ENCODE assay signal across 18 cellular contexts in the genomic region with DNA sequence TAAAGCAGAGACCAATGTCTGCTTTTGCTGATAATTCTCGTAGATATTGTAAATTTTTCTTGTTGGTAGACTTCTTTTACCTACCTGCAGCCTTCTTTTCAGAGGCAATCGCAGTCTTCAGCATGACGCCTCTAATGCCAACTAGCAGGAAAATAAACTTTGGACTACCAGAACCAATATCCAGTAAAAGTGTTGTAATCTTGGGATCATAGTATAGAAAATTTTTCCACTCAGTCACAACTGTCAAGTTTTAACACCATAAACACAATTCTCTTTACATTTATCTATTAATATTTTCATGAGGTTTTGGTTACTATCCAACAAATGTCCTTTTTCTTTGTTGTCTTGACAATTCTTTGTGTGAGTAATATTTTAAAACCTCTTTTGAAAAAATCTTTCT.
"Had no signal": no experiment of that assay in that cellular context is flagged by ENCODE, and none has a peak within 500 bp of the region (broad histone marks: within the 10 kb centered on the region; RNA-seq: fewer than 3 reads in every experiment).

No MANE protein-coding gene starts in this region.

- FAIRE-seq: islet of Langerhans, TTC549 had no signal

- H3K9me3 Mint-ChIP-seq: activated CD4-positive, alpha-beta T cell treated with anti-CD3 and anti-CD28 coated beads, Interleukin-2, amount 10 ng/mL, durations not matched to agents 7 days and 5 days; activated naive CD4-positive, alpha-beta T cell treated with anti-CD3 and anti-CD28 coated beads, Interleukin-2, amount 50 U/mL, for 72 hours had no signal

- H3K9me3 ChIP-seq: esophagus squamous epithelium, prostate gland, sigmoid colon, thyroid gland had no signal

- H3K4me3 ChIP-seq: prostate gland, thyroid gland had no signal

- H3K27ac Mint-ChIP-seq: activated CD4-positive, alpha-beta T cell treated with anti-CD3 and anti-CD28 coated beads, Interleukin-2, amount 10 ng/mL, durations not matched to agents 7 days and 5 days; activated naive CD4-positive, alpha-beta T cell treated with anti-CD3 and anti-CD28 coated beads, Interleukin-2, amount 50 U/mL, for 72 hours had no signal

- ATAC-seq: activated naive CD4-positive, alpha-beta T cell treated with anti-CD3 and anti-CD28 coated beads, Interleukin-2, amount 50 U/mL, for 72 hours had no signal

- H3K27me3 ChIP-seq: sigmoid colon, thyroid gland had no signal

- DNase-seq: activated CD4-positive, alpha-beta T cell treated with anti-CD3 and anti-CD28 coated beads, Interleukin-2, amount 10 ng/mL, durations not matched to agents 7 days and 5 days; activated CD4-positive, CD25-positive, alpha-beta regulatory T cell; activated effector memory CD4-positive, alpha-beta T cell treated with Interleukin-2 at 50 U/mL for 16 hours; activated T-cell treated with anti-CD3 and anti-CD28 coated beads, Interleukin-2, amount 50 U/mL, for 1 hour; amygdala; esophagus squamous epithelium; foreskin fibroblast; head of caudate nucleus; occipital lobe; Right ventricle myocardium superior; sigmoid colon; stimulated activated CD4-positive, alpha-beta T cell treated with anti-CD3 and anti-CD28 coated beads, Interleukin-4, amount 100 ng/mL, for 4 hours; T-helper 2 cell; thyroid gland had no signal

- H3K4me3 Mint-ChIP-seq: activated CD4-positive, alpha-beta T cell treated with anti-CD3 and anti-CD28 coated beads, Interleukin-2, amount 10 ng/mL, durations not matched to agents 7 days and 5 days had no signal

- H3K27ac ChIP-seq: prostate gland, sigmoid colon, thyroid gland had no signal

- H3K36me3 ChIP-seq: esophagus squamous epithelium, prostate gland, sigmoid colon, thyroid gland had no signal

- H3K4me1 ChIP-seq: prostate gland had no signal
